Comparison of ENCODE assay signal across 8 cellular contexts in genomic region chr19:54162884-54163283, GRCh38. TPM values are rescaled to one million over a fixed set of nuclear protein-coding genes. Genes with fewer than 3 reads are reported as not detected.
DNase-seq lines count a peak whose midpoint lies in the region; ATAC-seq, FAIRE-seq and TF ChIP-seq lines count a peak whose summit lies in the region.
"Had no signal": no experiment of that assay in that cellular context is flagged by ENCODE, and none has a peak within 500 bp of the region (broad histone marks: within the 10 kb centered on the region; RNA-seq: fewer than 3 reads in every experiment).

No MANE protein-coding gene starts in this region.

- no peak for TF ChIP-seq CTCF in RWPE2 (IDR thresholded peaks at IDR 0.05; ENCODE audit: poor library complexity, severe bottlenecking)
- TF ChIP-seq CTCF in fibroblast of mammary gland (conservative IDR thresholded peaks at IDR 0.05; ENCODE audit: control insufficient read depth, insufficient read depth, low read depth, low read length): no peak

- no peak overlapping the region for H3K9ac ChIP-seq in skeletal muscle satellite cell (ENCODE audit: low read depth, low read length)

- DNase-seq in RWPE2 (ENCODE audit: low spot score): no peak
- no peak for DNase-seq in fibroblast of mammary gland (ENCODE audit: low read depth)
- no peak for DNase-seq in NCI-H1092 treated with DMSO at 0.1 percent for 48 hours (lab: John Stamatoyannopoulos, UW)
- no peak for DNase-seq in GM19239 (ENCODE audit: insufficient read length, low spot score)
- DNase-seq in GDM1 (lab: John Stamatoyannopoulos, UW): no peak
- DNase-seq: NCI-H2107 had no signal

- peak overlapping the region; percentile 29; the same call in 1 of the 2 replicates for H3K4me3 ChIP-seq in GM08714 (ENCODE audit: low read length)
- H3K4me3 ChIP-seq in RWPE2 (ENCODE audit: severe bottlenecking): peak overlapping the region; percentile 34
- H3K4me3 ChIP-seq in fibroblast of mammary gland (ENCODE audit: control insufficient read depth, low read depth, low read length): peak overlapping the region; percentile 54
- H3K4me3 ChIP-seq in skeletal muscle satellite cell (ENCODE audit: low read length): peak overlapping the region; percentile 66

- no peaks in the 10 kb centered on the region for H3K27me3 ChIP-seq in RWPE2 (ENCODE audit: insufficient read depth, poor library complexity, severe bottlenecking)
- no peaks in the 10 kb centered on the region for H3K27me3 ChIP-seq in skeletal muscle satellite cell (ENCODE audit: control insufficient read depth, insufficient read depth, low read length)

- H3K4me1 ChIP-seq in RWPE2 (ENCODE audit: insufficient read depth, poor library complexity, severe bottlenecking) (peaks cover 10% of the 10 kb centered on the region), skeletal muscle satellite cell (ENCODE audit: control insufficient read depth, insufficient read depth, low read length) (peaks cover 24% of the 10 kb centered on the region)

- ATAC-seq in RWPE2 (ENCODE audit: low read depth): no peak

- H3K9me3 ChIP-seq in RWPE2 (ENCODE audit: severe bottlenecking) (no peaks in the 10 kb centered on the region), skeletal muscle satellite cell (replicated peaks; ENCODE audit: low read length) (no peaks in the 10 kb centered on the region)

- FAIRE-seq in GM19239 (lab: Jason Lieb, UNC): no peak

- H3K36me3 ChIP-seq in RWPE2 (ENCODE audit: low read depth): peaks cover 5% of the 10 kb centered on the region
- H3K36me3 ChIP-seq in skeletal muscle satellite cell (ENCODE audit: insufficient read depth, low read length): peaks cover 5% of the 10 kb centered on the region

- no peak overlapping the region for H3K27ac ChIP-seq in RWPE2 (ENCODE audit: poor library complexity, severe bottlenecking)

- peak overlapping the region; percentile 80 for H3K4me2 ChIP-seq in skeletal muscle satellite cell (ENCODE audit: low read length)

RNA-seq across cellular contexts. Expression of gene LENG1, which starts 3.4 kb away (rescaled TPM):
- 3.1 and 3.5 TPM in 2 replicates for total RNA-seq in skeletal muscle satellite cell (2012; rRNA removed)

RNA-seq across cellular contexts. Expression of gene TMC4, which starts 10.1 kb away (rescaled TPM):
- total RNA-seq in skeletal muscle satellite cell (2012; rRNA removed): 1.5 TPM in 1 of 2 replicates, not detected in the other

RNA-seq across cellular contexts. Expression of gene CNOT3, which starts 25.3 kb away (rescaled TPM):
- 5.6 and 9.2 TPM in 2 replicates for total RNA-seq in skeletal muscle satellite cell (2012; rRNA removed)

RNA-seq across cellular contexts. Expression of gene MBOAT7, which starts 26.5 kb away (rescaled TPM):
- 17.2 and 26.6 TPM in 2 replicates for total RNA-seq in skeletal muscle satellite cell (2012; rRNA removed)

RNA-seq across cellular contexts. Expression of gene TSEN34, which starts 28.2 kb away (rescaled TPM):
- 83.1 and 83.4 TPM in 2 replicates for total RNA-seq in skeletal muscle satellite cell (2012; rRNA removed)
